Comparison of ENCODE assay signal across 9 cellular contexts in genomic region chr1:58249729-58250586, GRCh38.
DNase-seq lines count a peak whose midpoint lies in the region; ATAC-seq, FAIRE-seq and TF ChIP-seq lines count a peak whose summit lies in the region.
"Had no signal": no experiment of that assay in that cellular context is flagged by ENCODE, and none has a peak within 500 bp of the region (broad histone marks: within the 10 kb centered on the region; RNA-seq: fewer than 3 reads in every experiment).

No MANE protein-coding gene starts in this region.

- no peak for TF ChIP-seq CTCF in WI38 (IDR thresholded peaks at IDR 0.05; ENCODE audit: low read depth, low read length)
- peak; percentile 22 for TF ChIP-seq CTCF in neural progenitor cell (IDR thresholded peaks at IDR 0.05)

- peak overlapping the region; percentile 59 for H3K27ac ChIP-seq in neural progenitor cell
- H3K27ac ChIP-seq: epithelial cell of prostate had no signal

- no peaks in the 10 kb centered on the region for H3K9me3 ChIP-seq in neural progenitor cell (ENCODE audit: low read depth)

- no peak overlapping the region for H3K9ac ChIP-seq in neural progenitor cell

- peaks cover 17% of the 10 kb centered on the region for H3K4me1 ChIP-seq in neural progenitor cell

- peaks cover 27% of the 10 kb centered on the region for H3K4me1 Mint-ChIP-seq in neural progenitor cell

- H3K27ac Mint-ChIP-seq in neural progenitor cell = no peak overlapping the region

- H3K4me3 ChIP-seq in WI38 (ENCODE audit: low read depth, low read length) (peak overlapping the region; percentile 36), neural progenitor cell (peak overlapping the region; percentile 86)

- peaks cover 22% of the 10 kb centered on the region for H3K79me2 ChIP-seq in neural progenitor cell (ENCODE audit: low read depth)

- peak overlapping the region; percentile 96 for H3K4me2 ChIP-seq in neural progenitor cell

- H3K36me3 Mint-ChIP-seq in neural progenitor cell = no peaks in the 10 kb centered on the region

- H3K36me3 ChIP-seq in neural progenitor cell = no peaks in the 10 kb centered on the region

- H2AFZ ChIP-seq in neural progenitor cell (replicated peaks) = peak overlapping the region; percentile 94

- peaks cover 7% of the 10 kb centered on the region for H3K27me3 Mint-ChIP-seq in neural progenitor cell (ENCODE audit: insufficient read depth, low read depth)

- H3F3A ChIP-seq in neural progenitor cell (ENCODE audit: low read depth) = peaks cover 24% of the 10 kb centered on the region

- H3K27me3 ChIP-seq in neural progenitor cell = peaks cover 23% of the 10 kb centered on the region

- peak overlapping the region; percentile 93 for H3K4me3 Mint-ChIP-seq in neural progenitor cell

- no peaks in the 10 kb centered on the region for H3K9me3 Mint-ChIP-seq in neural progenitor cell

- no peak for FAIRE-seq in frontal cortex (lab: Jason Lieb, UNC)

- peak; percentile 77 for ATAC-seq in HG02938 (IDR thresholded peaks at IDR 0.05; ENCODE audit: unreplicated experiment)
- ATAC-seq in HG03025 (IDR thresholded peaks at IDR 0.05; ENCODE audit: low FRiP score, unreplicated experiment) = no peak
- ATAC-seq in GM19467 (IDR thresholded peaks at IDR 0.05; ENCODE audit: unreplicated experiment) = no peak
- ATAC-seq in GM21360 (IDR thresholded peaks at IDR 0.05; ENCODE audit: unreplicated experiment) = no peak

- H4K20me1 ChIP-seq in neural progenitor cell (ENCODE audit: low read depth) = peaks cover 10% of the 10 kb centered on the region

- DNase-seq in DMS114 treated with DMSO at 0.1 percent for 48 hours (lab: John Stamatoyannopoulos, UW; ENCODE audit: unreplicated experiment) (peak; percentile 20), frontal cortex (ENCODE audit: low spot score in 2 of 2) (peak; percentile 26 to 32), neural progenitor cell (ENCODE audit: low spot score) (peak; percentile 86)

Comparison
In these comparisons a context has a peak if more than half of its experiments do, and no peak if none do; other contexts are left out.
1. DNase-seq: peak in every context shown above with its lines; median percentile 86 in neural progenitor cell; 29 in frontal cortex; 20 in DMS114 treated with DMSO at 0.1 percent for 48 hours.